In the genomic region with DNA sequence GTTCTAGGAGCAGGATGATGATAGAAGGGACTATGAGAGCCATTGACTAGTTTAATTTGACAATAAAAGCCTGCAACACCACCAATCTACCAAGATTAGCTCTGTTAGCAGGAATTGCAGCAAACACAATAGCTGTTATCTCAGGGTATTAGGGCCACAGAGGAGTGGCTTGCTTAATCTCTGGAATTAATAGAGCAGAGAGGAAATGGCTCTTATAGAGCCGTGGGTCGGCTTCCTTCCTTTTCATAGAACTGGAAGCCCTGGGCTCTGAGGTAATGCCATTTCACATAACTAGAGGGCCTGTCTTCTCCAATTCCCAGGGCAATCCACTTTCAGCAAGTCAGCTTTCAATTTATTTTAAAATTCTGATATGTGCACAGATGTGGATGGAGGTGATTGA, we compare ENCODE assay signal across 30 cellular contexts.
A peak's percentile ranks its signal among the peaks of the same experiment; 100 is the strongest.
DNase-seq lines count a peak whose midpoint lies in the region; ATAC-seq and TF ChIP-seq lines count a peak whose summit lies in the region.
"Had no signal": no experiment of that assay in that cellular context is flagged by ENCODE, and none has a peak within 500 bp of the region (broad histone marks: within the 10 kb centered on the region; RNA-seq: fewer than 3 reads in every experiment).

No MANE protein-coding gene starts in this region.

- H3K27ac ChIP-seq in heart right ventricle (peak overlapping the region in 6 of 10 donors; percentile 3 to 62 (median 44)), WERI-Rb-1 (no peak overlapping the region), neural progenitor cell (no peak overlapping the region)
- H3K27ac ChIP-seq: cardiac muscle cell, HL-60, SK-N-MC, spleen, uterus had no signal

- H3K4me1 ChIP-seq in heart right ventricle (peaks cover 0 to 26% (median 6%) of the 10 kb centered on the region in 9 donors), neural progenitor cell (peaks cover 5% of the 10 kb centered on the region)
- H3K4me1 ChIP-seq: uterus had no signal

- no peak overlapping the region for H3K4me2 ChIP-seq in neural progenitor cell

- peaks cover 8% of the 10 kb centered on the region for H3K4me1 Mint-ChIP-seq in neural progenitor cell
- H3K4me1 Mint-ChIP-seq: activated B cell treated with CpG ODN at 0.5 μM for 24 hours; activated T-helper 17 cell treated with anti-CD3 and anti-CD28 coated beads, Interleukin-2, amount 50 U/mL, for 72 hours; mesothelial cell of epicardium; stimulated activated effector memory CD8-positive, alpha-beta T cell treated with anti-CD3 and anti-CD28 coated beads, Interleukin-12 subunit alpha, Interleukin-12 subunit beta, amount 100 ng/mL, for 72 hours had no signal

- peaks cover 6% of the 10 kb centered on the region for H3K9me3 Mint-ChIP-seq in neural progenitor cell
- H3K9me3 Mint-ChIP-seq: activated B cell treated with CpG ODN at 0.5 μM for 24 hours; activated naive CD4-positive, alpha-beta T cell treated with anti-CD3 and anti-CD28 coated beads, Interleukin-2, amount 50 U/mL, for 72 hours; activated T-helper 17 cell treated with anti-CD3 and anti-CD28 coated beads, Interleukin-2, amount 50 U/mL, for 72 hours; stimulated activated effector memory CD8-positive, alpha-beta T cell treated with anti-CD3 and anti-CD28 coated beads, Interleukin-12 subunit alpha, Interleukin-12 subunit beta, amount 100 ng/mL, for 72 hours had no signal

- H3K27me3 ChIP-seq in heart right ventricle (no peaks in the 10 kb centered on the region), WERI-Rb-1 (ENCODE audit: insufficient read depth, low read depth, severe bottlenecking) (peaks cover 4% of the 10 kb centered on the region), neural progenitor cell (no peaks in the 10 kb centered on the region)
- H3K27me3 ChIP-seq: cardiac muscle cell, spleen, uterus had no signal

- WGBS in heart right ventricle, 2 donors: 55 to 65% methylated on average over 2 of the region's 2 CpGs

- intact Hi-C loops in heart right ventricle (cut with DNase I) (loop anchor here in 1 of 10 donors (5.0 kb wide), 1 partner anchor 79 kb away; no protein-coding TSS in a partner anchor), Right ventricle myocardium inferior (cut with DNase I) (loop anchor here (5.0 kb wide), 1 partner anchor 39 kb away; no protein-coding TSS in a partner anchor)

- H3K79me2 ChIP-seq in neural progenitor cell (ENCODE audit: low read depth): no peaks in the 10 kb centered on the region

- peaks cover 4% of the 10 kb centered on the region for H3K27me3 Mint-ChIP-seq in neural progenitor cell (ENCODE audit: insufficient read depth, low read depth)
- H3K27me3 Mint-ChIP-seq: activated B cell treated with CpG ODN at 0.5 μM for 24 hours; activated T-helper 17 cell treated with anti-CD3 and anti-CD28 coated beads, Interleukin-2, amount 50 U/mL, for 72 hours; naive thymus-derived CD4-positive, alpha-beta T cell had no signal

- no peaks in the 10 kb centered on the region for H3K9me3 ChIP-seq in heart right ventricle
- H3K9me3 ChIP-seq in WERI-Rb-1 (ENCODE audit: severe bottlenecking): no peaks in the 10 kb centered on the region
- no peaks in the 10 kb centered on the region for H3K9me3 ChIP-seq in neural progenitor cell (ENCODE audit: low read depth)
- H3K9me3 ChIP-seq: spleen, uterus had no signal

- DNase-seq in heart right ventricle (peak in 1 of 2 donors; percentile 13), Right ventricle myocardium inferior (ENCODE audit: missing footprints) (no peak), MV-4-11 (lab: John Stamatoyannopoulos, UW) (peak; percentile 43), WERI-Rb-1 (peak; percentile 33), neural progenitor cell (ENCODE audit: low spot score) (peak; percentile 14), NCI-H526 (lab: John Stamatoyannopoulos, UW) (no peak), HK-2 (ENCODE audit: unreplicated experiment) (no peak)
- DNase-seq: activated B cell treated with CpG ODN at 0.5 μM for 24 hours; activated CD4-positive, alpha-beta T cell treated with anti-CD3 and anti-CD28 coated beads, Interleukin-2, amount 50 U/mL, for 48 hours; activated CD8-positive, alpha-beta memory T cell treated with anti-CD3 and anti-CD28 coated beads, Interleukin-2, amount 50 U/mL, for 4 hours; aorta; Calu3; DND-41; glutamatergic neuron; H9; naive thymus-derived CD4-positive, alpha-beta T cell; NCI-H1436; NK-92 treated with Interleukin-12 subunit alpha and Interleukin-12 subunit beta, amount 100 ng/mL, for 24 hours; occipital lobe; spleen; stimulated activated CD4-positive, alpha-beta T cell treated with anti-CD3 and anti-CD28 coated beads, Interleukin-2, amount 100 ng/mL, for 48 hours; uterus had no signal

- no peaks in the 10 kb centered on the region for H3K36me3 Mint-ChIP-seq in neural progenitor cell
- H3K36me3 Mint-ChIP-seq: activated naive CD4-positive, alpha-beta T cell treated with anti-CD3 and anti-CD28 coated beads, Interleukin-2, amount 50 U/mL, for 72 hours; mesothelial cell of epicardium; stimulated activated effector memory CD8-positive, alpha-beta T cell treated with anti-CD3 and anti-CD28 coated beads, Interleukin-12 subunit alpha, Interleukin-12 subunit beta, amount 100 ng/mL, for 72 hours had no signal

- H3K27ac Mint-ChIP-seq in neural progenitor cell: no peak overlapping the region
- H3K27ac Mint-ChIP-seq: activated B cell treated with CpG ODN at 0.5 μM for 24 hours; activated naive CD4-positive, alpha-beta T cell treated with anti-CD3 and anti-CD28 coated beads, Interleukin-2, amount 50 U/mL, for 72 hours; activated T-helper 17 cell treated with anti-CD3 and anti-CD28 coated beads, Interleukin-2, amount 50 U/mL, for 72 hours; H9; mesothelial cell of epicardium; naive thymus-derived CD4-positive, alpha-beta T cell; stimulated activated effector memory CD8-positive, alpha-beta T cell treated with anti-CD3 and anti-CD28 coated beads, Interleukin-12 subunit alpha, Interleukin-12 subunit beta, amount 100 ng/mL, for 72 hours had no signal

- peak in 1 of 9 donors; percentile 21 for TF ChIP-seq CTCF in heart right ventricle (IDR thresholded peaks at IDR 0.05)
- no peak for TF ChIP-seq CTCF in WERI-Rb-1 (IDR thresholded peaks at IDR 0.05; ENCODE audit: low read depth, low read length)
- no peak for TF ChIP-seq CTCF in neural progenitor cell (IDR thresholded peaks at IDR 0.05)

- no peak overlapping the region for H3K4me3 Mint-ChIP-seq in neural progenitor cell
- H3K4me3 Mint-ChIP-seq: activated B cell treated with CpG ODN at 0.5 μM for 24 hours; activated T-helper 17 cell treated with anti-CD3 and anti-CD28 coated beads, Interleukin-2, amount 50 U/mL, for 72 hours; H9; mesothelial cell of epicardium; naive thymus-derived CD4-positive, alpha-beta T cell; stimulated activated effector memory CD8-positive, alpha-beta T cell treated with anti-CD3 and anti-CD28 coated beads, Interleukin-12 subunit alpha, Interleukin-12 subunit beta, amount 100 ng/mL, for 72 hours had no signal

- no peak overlapping the region for H3K9ac ChIP-seq in neural progenitor cell

- H3K4me3 ChIP-seq in heart right ventricle: no peak overlapping the region
- no peak overlapping the region for H3K4me3 ChIP-seq in WERI-Rb-1 (ENCODE audit: low read depth, low read length)
- H3K4me3 ChIP-seq in neural progenitor cell: no peak overlapping the region
- H3K4me3 ChIP-seq: cardiac muscle cell, SK-N-MC, spleen, uterus had no signal

- H2AFZ ChIP-seq in neural progenitor cell (replicated peaks): no peak overlapping the region

- H3F3A ChIP-seq in neural progenitor cell (ENCODE audit: low read depth): peaks cover 3% of the 10 kb centered on the region

- no peaks in the 10 kb centered on the region for H4K20me1 ChIP-seq in neural progenitor cell (ENCODE audit: low read depth)

- ATAC-seq in heart right ventricle: peak in 6 of 8 donors; percentile 66 to 90 (median 77)
- no peak for ATAC-seq in Right ventricle myocardium inferior
- ATAC-seq in HG02970 (IDR thresholded peaks at IDR 0.05; ENCODE audit: low FRiP score, unreplicated experiment): no peak
- ATAC-seq: activated naive CD4-positive, alpha-beta T cell treated with anti-CD3 and anti-CD28 coated beads, Interleukin-2, amount 50 U/mL, for 72 hours; activated T-helper 17 cell treated with anti-CD3 and anti-CD28 coated beads, Interleukin-2, amount 50 U/mL, for 72 hours; naive thymus-derived CD4-positive, alpha-beta T cell; stimulated activated effector memory CD8-positive, alpha-beta T cell treated with anti-CD3 and anti-CD28 coated beads, Interleukin-12 subunit alpha, Interleukin-12 subunit beta, amount 100 ng/mL, for 72 hours had no signal

- no peaks in the 10 kb centered on the region for H3K36me3 ChIP-seq in heart right ventricle
- no peaks in the 10 kb centered on the region for H3K36me3 ChIP-seq in WERI-Rb-1
- H3K36me3 ChIP-seq in neural progenitor cell: no peaks in the 10 kb centered on the region
- H3K36me3 ChIP-seq: cardiac muscle cell, spleen, uterus had no signal

Comparison
In these comparisons a context has a peak if more than half of its experiments do, and no peak if none do; other contexts are left out.
1. ATAC-seq: peak in heart right ventricle (6 of 8); none in Right ventricle myocardium inferior (single experiment) and HG02970 (single experiment).
2. DNase-seq: peak in MV-4-11 (single experiment), WERI-Rb-1 (single experiment) and neural progenitor cell (single experiment); none in Right ventricle myocardium inferior (single experiment), NCI-H526 (0 of 2) and HK-2 (single experiment).
3. H3K27ac ChIP-seq: peak in heart right ventricle (6 of 10); none in WERI-Rb-1 (single experiment) and neural progenitor cell (single experiment).